Comparison of ENCODE assay signal across 15 cellular contexts in the genomic region with DNA sequence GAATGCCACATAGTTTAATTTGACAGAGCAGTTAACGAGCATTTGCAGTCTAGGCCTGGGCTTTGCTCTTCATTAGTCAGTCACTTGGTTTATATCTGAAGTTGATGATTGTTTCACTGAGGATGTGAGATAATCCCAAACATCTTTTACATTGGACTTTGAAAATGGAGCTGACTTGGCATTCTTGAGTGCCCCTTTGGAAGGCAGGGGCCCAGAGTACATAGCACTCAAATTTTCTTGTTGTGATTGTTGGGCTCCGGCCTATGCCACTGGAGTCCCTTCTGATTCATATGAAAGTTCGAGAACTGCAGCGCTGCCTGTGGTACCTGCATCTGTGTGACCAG. TPM values are rescaled to one million over a fixed set of nuclear protein-coding genes. Genes with fewer than 3 reads are reported as not detected.
A peak's percentile ranks its signal among the peaks of the same experiment; 100 is the strongest.
DNase-seq lines count a peak whose midpoint lies in the region; ATAC-seq and TF ChIP-seq lines count a peak whose summit lies in the region.
"Had no signal": no experiment of that assay in that cellular context is flagged by ENCODE, and none has a peak within 500 bp of the region (broad histone marks: within the 10 kb centered on the region; RNA-seq: fewer than 3 reads in every experiment).

No MANE protein-coding gene starts in this region.

- POLR2A ChIA-PET in HEK293 (lab: Yijun Ruan, JAX), result no interaction called here

- H3K4me3 ChIP-seq in HEK293 (ENCODE audit: low read depth, low read length) (no peak overlapping the region), psoas muscle (peak overlapping the region; percentile 35), lower lobe of right lung (no peak overlapping the region)
- H3K4me3 ChIP-seq: sigmoid colon had no signal

- peaks cover 45% of the 10 kb centered on the region for H3K36me3 Mint-ChIP-seq in activated naive CD4-positive, alpha-beta T cell treated with anti-CD3 and anti-CD28 coated beads, Interleukin-2, amount 10 ng/mL, durations not matched to agents 7 days and 5 days
- H3K36me3 Mint-ChIP-seq in activated naive CD8-positive, alpha-beta T cell treated with anti-CD3 and anti-CD28 coated beads for 36 hours, result peaks cover 33% of the 10 kb centered on the region

- H3K27ac Mint-ChIP-seq in activated naive CD4-positive, alpha-beta T cell treated with anti-CD3 and anti-CD28 coated beads, Interleukin-2, amount 10 ng/mL, durations not matched to agents 7 days and 5 days, result peak overlapping the region; percentile 31
- peak overlapping the region; percentile 42 for H3K27ac Mint-ChIP-seq in activated naive CD8-positive, alpha-beta T cell treated with anti-CD3 and anti-CD28 coated beads for 36 hours

- CTCF ChIA-PET in activated naive CD4-positive, alpha-beta T cell treated with anti-CD3 and anti-CD28 coated beads, Interleukin-2, amount 10 ng/mL, durations not matched to agents 7 days and 5 days (lab: Charles Lee), result interaction anchor here (1.0 kb wide), 1 partner anchor 13 kb away, joined by 3 read pairs; no protein-coding TSS in a partner anchor
- CTCF ChIA-PET in HEK293 (lab: Yijun Ruan, JAX), result interaction anchor here (1.0 to 1.3 kb wide), 2 partner anchors 39 to 85 kb away, joined by 3 read pairs; no protein-coding TSS in a partner anchor

- no peak for ATAC-seq in psoas muscle
- ATAC-seq in lower lobe of right lung, result no peak
- no peak for ATAC-seq in HG02970 (IDR thresholded peaks at IDR 0.05; ENCODE audit: low FRiP score, unreplicated experiment)

- no peaks in the 10 kb centered on the region for H3K27me3 ChIP-seq in psoas muscle (ENCODE audit: insufficient read depth in 3 of 3, low read length in 2 of 3)
- no peaks in the 10 kb centered on the region for H3K27me3 ChIP-seq in lower lobe of right lung (ENCODE audit: low read depth)
- H3K27me3 ChIP-seq: sigmoid colon had no signal

- H3K27ac ChIP-seq in HEK293 (ENCODE audit: extremely low read depth, low read depth, low read length) (peak overlapping the region; percentile 3; the same call in 1 of the 2 replicates), psoas muscle (peak overlapping the region; percentile 89), lower lobe of right lung (no peak overlapping the region)
- H3K27ac ChIP-seq: HL-60, sigmoid colon had no signal

- TF ChIP-seq POLR2A in erythroblast (IDR thresholded peaks at IDR 0.05; ENCODE audit: low read length), result no peak

- TF ChIP-seq CTCF in HEK293 (tag by site-specific recombination; IDR thresholded peaks at IDR 0.05) (no peak), psoas muscle (IDR thresholded peaks at IDR 0.05) (no peak), lower lobe of right lung (IDR thresholded peaks at IDR 0.05) (no peak)

- H3K36me3 ChIP-seq in HEK293 (ENCODE audit: control insufficient read depth in 2 of 2, insufficient read depth in 1 of 2, low read length in 2 of 2), result peaks cover 3 to 44% of the 10 kb centered on the region in 2 experiments; a peak in 2 of 3 replicates
- peaks cover 12 to 48% of the 10 kb centered on the region in 2 donors for H3K36me3 ChIP-seq in psoas muscle (ENCODE audit: insufficient read depth in 1 of 2, low read depth in 1 of 2)
- H3K36me3 ChIP-seq in lower lobe of right lung, result peaks cover 54% of the 10 kb centered on the region

- H3K9me3 Mint-ChIP-seq in activated naive CD4-positive, alpha-beta T cell treated with anti-CD3 and anti-CD28 coated beads, Interleukin-2, amount 10 ng/mL, durations not matched to agents 7 days and 5 days, result no peaks in the 10 kb centered on the region
- no peaks in the 10 kb centered on the region for H3K9me3 Mint-ChIP-seq in activated naive CD8-positive, alpha-beta T cell treated with anti-CD3 and anti-CD28 coated beads for 36 hours

- no peaks in the 10 kb centered on the region; the same call in 1 of the 2 replicates for H3K4me1 ChIP-seq in HEK293 (ENCODE audit: control insufficient read depth, insufficient read depth, low read length)
- H3K4me1 ChIP-seq in psoas muscle, result peaks cover 88% of the 10 kb centered on the region
- peaks cover 34% of the 10 kb centered on the region for H3K4me1 ChIP-seq in lower lobe of right lung

- H3K4me3 Mint-ChIP-seq in activated naive CD4-positive, alpha-beta T cell treated with anti-CD3 and anti-CD28 coated beads, Interleukin-2, amount 10 ng/mL, durations not matched to agents 7 days and 5 days, result no peak overlapping the region
- no peak overlapping the region for H3K4me3 Mint-ChIP-seq in activated naive CD8-positive, alpha-beta T cell treated with anti-CD3 and anti-CD28 coated beads for 36 hours

- H3K4me1 Mint-ChIP-seq in activated naive CD4-positive, alpha-beta T cell treated with anti-CD3 and anti-CD28 coated beads, Interleukin-2, amount 10 ng/mL, durations not matched to agents 7 days and 5 days, result peaks cover 27% of the 10 kb centered on the region
- peaks cover 45% of the 10 kb centered on the region for H3K4me1 Mint-ChIP-seq in activated naive CD8-positive, alpha-beta T cell treated with anti-CD3 and anti-CD28 coated beads for 36 hours

- WGBS in psoas muscle, 3 donors, result 59 to 97% (median 70%) methylated on average over 4 of the region's 4 CpGs

- intact Hi-C loops in psoas muscle (cut with DNase I) (loop anchor here (5.0 kb wide), 2 partner anchors 34 to 39 kb away; no protein-coding TSS in a partner anchor), lower lobe of right lung (cut with DNase I) (no loop called here)

- no peaks in the 10 kb centered on the region for H3K27me3 Mint-ChIP-seq in activated naive CD4-positive, alpha-beta T cell treated with anti-CD3 and anti-CD28 coated beads, Interleukin-2, amount 10 ng/mL, durations not matched to agents 7 days and 5 days
- H3K27me3 Mint-ChIP-seq in activated naive CD8-positive, alpha-beta T cell treated with anti-CD3 and anti-CD28 coated beads for 36 hours, result no peaks in the 10 kb centered on the region

- H3K9me3 ChIP-seq in HEK293 (ENCODE audit: control insufficient read depth, insufficient read depth, low read depth, low read length), result no peaks in the 10 kb centered on the region
- no peaks in the 10 kb centered on the region for H3K9me3 ChIP-seq in psoas muscle
- no peaks in the 10 kb centered on the region for H3K9me3 ChIP-seq in lower lobe of right lung
- H3K9me3 ChIP-seq: sigmoid colon had no signal

- DNase-seq in activated naive CD4-positive, alpha-beta T cell treated with anti-CD3 and anti-CD28 coated beads, Interleukin-2, amount 10 ng/mL, durations not matched to agents 7 days and 5 days, result no peak
- DNase-seq in activated naive CD4-positive, alpha-beta T cell (lab: John Stamatoyannopoulos, UW), result no peak
- no peak for DNase-seq in activated naive CD8-positive, alpha-beta T cell treated with anti-CD3 and anti-CD28 coated beads for 36 hours
- no peak for DNase-seq in psoas muscle
- DNase-seq in erythroblast (lab: John Stamatoyannopoulos, UW), result no peak
- no peak for DNase-seq in lower lobe of right lung
- DNase-seq: glutamatergic neuron; NCI-H2029; NCI-H510A; sigmoid colon; stimulated activated CD4-positive, alpha-beta T cell treated with anti-CD3 and anti-CD28 coated beads, Interleukin-2, amount 100 ng/mL, for 48 hours; T1000 had no signal

TF ChIP-seq in HEK293, 187 proteins besides CTCF, POLR2A, EP300 and RAD21 (continues in another document):
- TF ChIP-seq ZNF404 (tag by site-specific recombination; IDR thresholded peaks at IDR 0.05) (no peak), SCRT1 (tag by site-specific recombination; IDR thresholded peaks at IDR 0.05; ENCODE audit: borderline replicate concordance) (0 out of 2 replicates have a peak, but pooled peaks have one; percentile 8), IKZF3 (tag by site-specific recombination; IDR thresholded peaks at IDR 0.05) (peak; percentile 59; the same call in 1 of the 2 replicates), ZNF600 (tag by site-specific recombination; IDR thresholded peaks at IDR 0.05) (peak; percentile 40), ZNF629 (tag by site-specific recombination; IDR thresholded peaks at IDR 0.05) (0 out of 2 replicates have a peak, but pooled peaks have one; percentile 4), ZNF561 (tag by site-specific recombination; IDR thresholded peaks at IDR 0.05; ENCODE audit: borderline replicate concordance) (no peak), ZNF449 (tag by site-specific recombination; IDR thresholded peaks at IDR 0.05) (0 out of 2 replicates have a peak, but pooled peaks have one; percentile 51), BCL6B (tag by site-specific recombination; IDR thresholded peaks at IDR 0.05) (no peak), ZNF24 (tag by site-specific recombination; IDR thresholded peaks at IDR 0.05) (0 out of 2 replicates have a peak, but pooled peaks have one; percentile 3)

RNA-seq across cellular contexts. Expression of gene DNAJB6, which starts 21.9 kb away (rescaled TPM):
- total RNA-seq in activated naive CD8-positive, alpha-beta T cell treated with anti-CD3 and anti-CD28 coated beads for 36 hours, result 10 to 100 TPM; 77.5 to 78.0 TPM
- 100 to 1,000 TPM; 226 to 243 (median 232) TPM for total RNA-seq in psoas muscle
- 100 to 1,000 TPM; 103 to 326 (median 211) TPM for polyA plus RNA-seq in psoas muscle
- total RNA-seq in lower lobe of right lung, result 103 TPM
